23 cellular contexts compared by ENCODE assay signal in genomic region chr10:68572151-68572550, GRCh38.
"Had no signal": no experiment of that assay in that cellular context is flagged by ENCODE, and none has a peak within 500 bp of the region (broad histone marks: within the 10 kb centered on the region; RNA-seq: fewer than 3 reads in every experiment).

No MANE protein-coding gene starts in this region.

- H3K4me3 Mint-ChIP-seq: dendritic cell treated with granulocyte-macrophage colony-stimulating factor and Interleukin-4, amounts not matched to agents 40 ng/mL and 50 ng/mL, for 4 days; memory B cell; naive thymus-derived CD4-positive, alpha-beta T cell; nephron had no signal

- H3K36me3 Mint-ChIP-seq: memory B cell; naive thymus-derived CD4-positive, alpha-beta T cell had no signal

- H3K9me3 Mint-ChIP-seq: dendritic cell treated with granulocyte-macrophage colony-stimulating factor and Interleukin-4, amounts not matched to agents 40 ng/mL and 50 ng/mL, for 4 days; memory B cell; nephron had no signal

- H3K4me1 Mint-ChIP-seq: memory B cell had no signal

- DNase-seq: colonic mucosa; effector memory CD4-positive, alpha-beta T cell; foreskin fibroblast; gastrocnemius medialis; head of caudate nucleus; midbrain; naive thymus-derived CD4-positive, alpha-beta T cell; nucleus accumbens; ovary; posterior cingulate gyrus; psoas muscle; right cardiac atrium; stimulated activated CD4-positive, alpha-beta T cell treated with anti-CD3 and anti-CD28 coated beads, Interleukin-15, amount 100 ng/mL, for 24 hours; stimulated activated CD4-positive, alpha-beta T cell treated with anti-CD3 and anti-CD28 coated beads, Interleukin-4, amount 100 ng/mL, for 1 hour; stimulated activated CD8-positive, alpha-beta memory T cell treated with anti-CD3 and anti-CD28 coated beads, Interleukin-4, amount 100 ng/mL, for 48 hours; stimulated activated naive CD4-positive, alpha-beta T cell; stomach; thyroid gland; trophoblast cell had no signal

- H3K27ac Mint-ChIP-seq: dendritic cell treated with granulocyte-macrophage colony-stimulating factor and Interleukin-4, amounts not matched to agents 40 ng/mL and 50 ng/mL, for 4 days; memory B cell; naive thymus-derived CD4-positive, alpha-beta T cell; nephron had no signal

- ATAC-seq: gastrocnemius medialis; left lobe of liver; naive thymus-derived CD4-positive, alpha-beta T cell; psoas muscle; right cardiac atrium had no signal
